6 cellular contexts compared by ENCODE assay signal in the genomic region with DNA sequence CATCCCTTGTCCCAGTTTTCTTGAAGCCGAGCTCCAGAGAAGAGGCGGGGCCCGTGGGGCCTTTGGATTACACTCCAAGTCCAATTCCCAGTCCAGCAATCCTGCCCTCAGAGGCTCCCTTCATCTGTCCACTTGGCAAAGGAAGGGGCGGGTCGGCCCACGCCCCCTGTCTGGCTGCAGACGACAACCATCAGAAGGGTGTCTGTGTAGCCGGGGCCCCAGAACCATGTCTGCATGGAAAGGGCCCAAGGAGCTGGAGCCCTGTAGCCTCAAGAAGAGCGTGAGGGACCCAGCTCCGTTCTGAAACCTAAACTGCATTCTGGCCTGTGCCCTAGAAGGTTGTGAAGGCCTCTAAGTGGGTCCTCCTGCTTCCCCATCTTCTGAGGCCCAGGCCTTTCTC.
DNase-seq lines count a peak whose midpoint lies in the region; TF ChIP-seq lines count a peak whose summit lies in the region.
"Not testable (repeated sequence)": the region's sequence is repeated elsewhere in the genome, so short reads cannot be mapped to it uniquely, and the experiment has no call there.

No MANE protein-coding gene starts in this region.

- not testable (repeated sequence) for H3K4me1 ChIP-seq in H9 (ENCODE audit: insufficient read depth, low read length)

- H3K4me2 ChIP-seq in H9 (ENCODE audit: insufficient read depth, insufficient read length, low read length): not testable (repeated sequence)

- not testable (repeated sequence) for H2BK20ac ChIP-seq in H9 (ENCODE audit: low read depth, low read length, poor library complexity, severe bottlenecking)

- not testable (repeated sequence) for H3K9ac ChIP-seq in H9 (ENCODE audit: extremely low read depth, insufficient read length, low read length)

- H3K27me3 ChIP-seq in H9 (ENCODE audit: insufficient read depth, low read length): not testable (repeated sequence)

- no CpG with 5 or more reads among the region's 10 CpGs for WGBS in H9 (ENCODE audit: extremely low coverage, insufficient read length, low lambda C conversion rate)

- not testable (repeated sequence) for H3K9me3 Mint-ChIP-seq in H9, type B pancreatic cell

- H3K4ac ChIP-seq in H9 (ENCODE audit: low read depth, low read length): not testable (repeated sequence)

- H4K20me1 ChIP-seq in H9 (ENCODE audit: control insufficient read depth, insufficient read depth, insufficient read length): not testable (repeated sequence)

- H3K23ac ChIP-seq in H9 (ENCODE audit: insufficient read length, low read depth, low read length): not testable (repeated sequence)

- H3K4me1 Mint-ChIP-seq in H9; type B pancreatic cell (ENCODE audit: unreplicated experiment): not testable (repeated sequence)

- H3K36me3 Mint-ChIP-seq in H9 (ENCODE audit: insufficient read depth in 1 of 3, low read depth in 3 of 3); type B pancreatic cell: not testable (repeated sequence)

- not testable (repeated sequence) for H2BK12ac ChIP-seq in H9 (ENCODE audit: insufficient read length, low read depth, low read length)

- not testable (repeated sequence) for H4K91ac ChIP-seq in H9 (ENCODE audit: insufficient read length, low read depth, low read length)

- not testable (repeated sequence) for H3K18ac ChIP-seq in H9 (ENCODE audit: insufficient read length, low read depth, low read length)

- H3K56ac ChIP-seq in H9 (ENCODE audit: insufficient read length, low read depth, low read length): not testable (repeated sequence)

- not testable (repeated sequence) for H4K8ac ChIP-seq in H9 (replicated peaks; ENCODE audit: insufficient read length, low read depth, low read length)

- peak; percentile 18 for DNase-seq in H9
- peak; percentile 21 for DNase-seq in activated CD8-positive, alpha-beta memory T cell treated with anti-CD3 and anti-CD28 coated beads for 24 hours
- DNase-seq in coronary artery (ENCODE audit: low spot score): peak; percentile 66
- DNase-seq in cardiac septum (ENCODE audit: low spot score): peak; percentile 33
- peak; percentile 43 for DNase-seq in mesenteric fat pad (ENCODE audit: low spot score)
- peak; percentile 31 for DNase-seq in type B pancreatic cell (ENCODE audit: extremely low spot score, unreplicated experiment)

- H2AFZ ChIP-seq in H9 (ENCODE audit: low read length): not testable (repeated sequence)

- not testable (repeated sequence) for H3T11ph ChIP-seq in H9 (ENCODE audit: low read length)

- not testable (repeated sequence) for H2AK5ac ChIP-seq in H9 (ENCODE audit: insufficient read length, low read length)

- not testable (repeated sequence) for H4K5ac ChIP-seq in H9 (ENCODE audit: insufficient read length, low read depth, low read length)

- not testable (repeated sequence) for H3K79me2 ChIP-seq in H9 (ENCODE audit: insufficient read depth, low read length)

- not testable (repeated sequence) for TF ChIP-seq CTCF in H9 (conservative IDR thresholded peaks at IDR 0.05); coronary artery (IDR thresholded peaks at IDR 0.05); type B pancreatic cell (conservative IDR thresholded peaks at IDR 0.05)

- intact Hi-C loops in cardiac septum (cut with DNase I): not testable (repeated sequence)

- H2BK5ac ChIP-seq in H9 (ENCODE audit: insufficient read length, low read length): not testable (repeated sequence)

- H3K4me3 ChIP-seq in coronary artery: not testable (repeated sequence)

- not testable (repeated sequence) for H3K27me3 Mint-ChIP-seq in H9 (ENCODE audit: low read depth)
- H3K27me3 Mint-ChIP-seq in type B pancreatic cell: peaks cover 12% of the 10 kb centered on the region

- H3K14ac ChIP-seq in H9 (ENCODE audit: insufficient read depth, low read length): not testable (repeated sequence)

- H2BK15ac ChIP-seq in H9 (ENCODE audit: low read depth, low read length): not testable (repeated sequence)

- not testable (repeated sequence) for H3K27ac Mint-ChIP-seq in H9, type B pancreatic cell

- H2BK120ac ChIP-seq in H9 (ENCODE audit: low read depth, low read length, poor library complexity, severe bottlenecking): not testable (repeated sequence)

- not testable (repeated sequence) for H3K4me3 Mint-ChIP-seq in H9, type B pancreatic cell

- H3K79me1 ChIP-seq in H9 (ENCODE audit: insufficient read depth, low read depth, low read length, poor library complexity, severe bottlenecking): not testable (repeated sequence)

- not testable (repeated sequence) for H3K27ac ChIP-seq in H9 (ENCODE audit: insufficient read length, low read depth, low read length); coronary artery

- not testable (repeated sequence) for H3K23me2 ChIP-seq in H9 (ENCODE audit: insufficient read length, low read depth, low read length, poor library complexity, severe bottlenecking)

- not testable (repeated sequence) for H3K9me3 ChIP-seq in H9 (ENCODE audit: control insufficient read depth, low read depth, low read length)
